8 cellular contexts compared by ENCODE assay signal in genomic region chr17:68247445-68248198, GRCh38. TPM values are rescaled to one million over a fixed set of nuclear protein-coding genes. Genes with fewer than 3 reads are reported as not detected.
DNase-seq lines count a peak whose midpoint lies in the region; ATAC-seq, FAIRE-seq and TF ChIP-seq lines count a peak whose summit lies in the region.

AMZ2 (plus strand) TSS chr17:68248043; CDS start chr17:68250188, 2,145 bp downstream.

- peak; percentile 99 for FAIRE-seq in urothelium cell line (lab: Jason Lieb, UNC)

- no peaks in the 10 kb centered on the region for H3K36me3 ChIP-seq in right atrium auricular region

- peak within 1 kb of the TSS; percentile 74 to 86 for H3K4me3 ChIP-seq in right atrium auricular region

- TF ChIP-seq POLR2A in GM18505 (IDR thresholded peaks at IDR 0.05; ENCODE audit: borderline replicate concordance, extremely low read depth, insufficient read depth, insufficient read length) = peak; percentile 94

- H3K27ac ChIP-seq in right atrium auricular region = peak within 1 kb of the TSS; percentile 98

- peak in 1 of 2 donors; percentile 9 for TF ChIP-seq CTCF in right atrium auricular region (IDR thresholded peaks at IDR 0.05)

- DNase-seq in NCI-H1930 (lab: John Stamatoyannopoulos, UW) = peak; percentile 93 to 97
- DNase-seq in anterior cingulate cortex (lab: John Stamatoyannopoulos, UW) = peak; percentile 59 to 99 (median 95)
- DNase-seq in right atrium auricular region (ENCODE audit: low spot score) = peak; percentile 91
- DNase-seq in pulmonary artery endothelial cell (ENCODE audit: low read depth, low spot score) = peak; percentile 70
- DNase-seq in urothelium cell line (ENCODE audit: low spot score) = peak; percentile 99

- H3K4me1 ChIP-seq in right atrium auricular region = peaks cover 0 to 15% of the 10 kb centered on the region in 2 donors

- peak; percentile 87 for ATAC-seq in GM18505 (IDR thresholded peaks at IDR 0.05; ENCODE audit: unreplicated experiment)
- peak; percentile 80 for ATAC-seq in HG02973 (IDR thresholded peaks at IDR 0.05; ENCODE audit: unreplicated experiment)

- H3K27me3 ChIP-seq in right atrium auricular region = no peaks in the 10 kb centered on the region

- intact Hi-C loops in T-helper 2 cell treated with Interferon-gamma antibody and Interleukin-4, amounts not matched to agents 100 ng/mL and 5 ng/mL, for 36 hours (cut with micrococcal nuclease) = loop anchor here (1.0 to 5.0 kb wide), 8 partner anchors 8 to 265 kb away; partner anchors contain the start of genes ARSG, KPNA2, PRKAR1A and SLC16A6

- no peaks in the 10 kb centered on the region for H3K9me3 ChIP-seq in right atrium auricular region

RNA-seq across cellular contexts. Expression of gene AMZ2, which starts in this region (rescaled TPM):
- total RNA-seq in T-helper 2 cell treated with Interferon-gamma antibody and Interleukin-4, amounts not matched to agents 100 ng/mL and 5 ng/mL, for 36 hours = 79.7 and 87.5 TPM in 2 replicates
- total RNA-seq in right atrium auricular region (10 to 100 TPM; 57.3 to 62.8 TPM), pulmonary artery endothelial cell (51.5 and 52.4 TPM in 2 replicates)

Comparison
In these comparisons a context has a peak if more than half of its experiments do, and no peak if none do; other contexts are left out.
1. Peak in every context shown above with its lines: DNase-seq, ATAC-seq, H3K4me3 ChIP-seq and H3K27ac ChIP-seq.